1 cellular context compared by ENCODE assay signal in the genomic region with DNA sequence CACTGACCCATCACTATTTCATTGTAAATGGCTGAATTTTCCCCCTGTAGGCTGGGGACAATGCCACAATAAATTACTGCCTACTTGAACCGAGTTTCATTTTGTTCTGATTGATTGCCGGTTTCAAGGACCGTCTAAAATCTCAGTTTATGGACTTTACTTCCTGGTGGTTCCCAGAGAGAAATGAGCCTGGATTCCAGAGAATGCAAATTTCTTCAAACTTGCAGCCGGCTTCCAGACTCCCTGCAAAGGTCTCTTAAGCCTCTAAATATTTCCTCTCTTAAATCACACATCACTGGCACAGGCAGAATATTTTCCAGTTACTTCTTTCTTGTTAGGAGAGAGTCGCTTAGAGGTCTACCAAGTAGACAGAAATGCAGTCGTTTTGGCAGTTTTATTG.
TF ChIP-seq lines count a peak whose summit lies in the region.

No MANE protein-coding gene starts in this region.

TF ChIP-seq in H1, 55 proteins besides CTCF, POLR2A, EP300 and RAD21 (continued from another document):
- TF ChIP-seq FOSL1 (IDR thresholded peaks at IDR 0.05; ENCODE audit: insufficient read depth, low read depth, low read length) (no peak), EGR1 (IDR thresholded peaks at IDR 0.05; ENCODE audit: borderline replicate concordance, low read depth, low read length) (no peak), SAP30 (IDR thresholded peaks at IDR 0.05; ENCODE audit: insufficient read depth, insufficient replicate concordance, low read length) (no peak), POLR2AphosphoS5 (IDR thresholded peaks at IDR 0.05; ENCODE audit: low read depth, low read length) (no peak), TCF12 (IDR thresholded peaks at IDR 0.05; ENCODE audit: low read depth, low read length) (no peak), TAF7 (optimal IDR thresholded peaks at IDR 0.05; ENCODE audit: borderline replicate concordance, low read depth, low read length) (no peak), SIRT6 (IDR thresholded peaks at IDR 0.05; ENCODE audit: low read length) (no peak), SP4 (IDR thresholded peaks at IDR 0.05; ENCODE audit: low read length) (no peak), NANOG (IDR thresholded peaks at IDR 0.05; ENCODE audit: insufficient read depth, low read depth, low read length, poor library complexity, severe bottlenecking) (no peak)
TF ChIP-seq in H1: peak in this region for 0.
